ENCODE assay signal across 15 cellular contexts in the genomic region with DNA sequence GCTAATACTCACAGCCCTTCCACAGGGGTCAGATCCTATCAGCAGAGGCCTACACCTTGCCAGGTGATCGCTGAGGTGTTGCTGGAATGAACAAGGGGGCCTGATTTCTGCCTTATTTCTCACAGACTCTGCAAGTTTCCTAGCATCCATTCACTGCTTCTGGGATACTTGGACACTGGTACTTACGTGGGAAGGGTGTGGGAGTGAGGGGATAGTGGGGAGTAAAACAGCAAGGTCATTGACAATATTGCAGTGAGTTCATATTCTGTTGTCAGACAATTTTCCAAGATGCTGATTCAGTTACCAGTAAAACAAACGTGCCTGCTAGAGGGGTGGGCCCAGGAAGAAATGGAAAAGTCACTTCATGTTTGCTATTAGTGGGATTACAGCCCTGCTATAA.
DNase-seq lines count a peak whose midpoint lies in the region; ATAC-seq and TF ChIP-seq lines count a peak whose summit lies in the region.
"Had no signal": no experiment of that assay in that cellular context is flagged by ENCODE, and none has a peak within 500 bp of the region (broad histone marks: within the 10 kb centered on the region; RNA-seq: fewer than 3 reads in every experiment).

No MANE protein-coding gene starts in this region.

- peaks cover 3% of the 10 kb centered on the region for H3K4me1 ChIP-seq in hepatocyte (ENCODE audit: insufficient read depth)
- H3K4me1 ChIP-seq: HAP-1 had no signal

- TF ChIP-seq CTCF in hepatocyte (IDR thresholded peaks at IDR 0.05; ENCODE audit: poor library complexity) (no peak), nephron (IDR thresholded peaks at IDR 0.05; ENCODE audit: unreplicated experiment in 3 of 3) (no peak), type B pancreatic cell (conservative IDR thresholded peaks at IDR 0.05) (no peak), mesothelial cell of epicardium (IDR thresholded peaks at IDR 0.05; ENCODE audit: unreplicated experiment) (no peak)

- H3K9me2 ChIP-seq in hepatocyte (replicated peaks; ENCODE audit: insufficient read depth): no peaks in the 10 kb centered on the region

- H3K4me2 ChIP-seq in hepatocyte: no peak overlapping the region

- H3K4me1 Mint-ChIP-seq in nephron (peaks cover 71% of the 10 kb centered on the region), type B pancreatic cell (ENCODE audit: unreplicated experiment) (peaks cover 70% of the 10 kb centered on the region), mesothelial cell of epicardium (peaks cover 67% of the 10 kb centered on the region)

- H4K20me1 ChIP-seq in hepatocyte (ENCODE audit: insufficient read depth, poor library complexity, severe bottlenecking): no peaks in the 10 kb centered on the region

- H3K36me3 ChIP-seq in hepatocyte (replicated peaks; ENCODE audit: insufficient read depth, low read depth): no peaks in the 10 kb centered on the region
- H3K36me3 ChIP-seq: HAP-1 had no signal

- H3K9me3 ChIP-seq in hepatocyte (ENCODE audit: low read depth): no peaks in the 10 kb centered on the region
- H3K9me3 ChIP-seq: HAP-1 had no signal

- H3K27ac ChIP-seq in hepatocyte: no peak overlapping the region

- ATAC-seq in GM19467 (IDR thresholded peaks at IDR 0.05; ENCODE audit: unreplicated experiment) (no peak), GM18873 (IDR thresholded peaks at IDR 0.05; ENCODE audit: low FRiP score, unreplicated experiment) (no peak)

- H2AFZ ChIP-seq in hepatocyte: no peak overlapping the region

- H3K36me3 Mint-ChIP-seq in nephron (ENCODE audit: low read depth): no peaks in the 10 kb centered on the region
- peaks cover 3% of the 10 kb centered on the region for H3K36me3 Mint-ChIP-seq in type B pancreatic cell
- H3K36me3 Mint-ChIP-seq in mesothelial cell of epicardium: peaks cover 2% of the 10 kb centered on the region
- H3K36me3 Mint-ChIP-seq: CD4-positive, alpha-beta memory T cell had no signal

- peak; percentile 28 for DNase-seq in hepatocyte (ENCODE audit: low spot score)
- DNase-seq in type B pancreatic cell (ENCODE audit: extremely low spot score, unreplicated experiment): no peak
- no peak for DNase-seq in mesothelial cell of epicardium (ENCODE audit: low spot score in 2 of 2, unreplicated experiment in 2 of 2)
- DNase-seq: C1 segment of cervical spinal cord; Calu3; CD4-positive, alpha-beta memory T cell; COR-L47; DMS53; DMS79 treated with DMSO at 0.1 percent for 48 hours; GF-D8; GOT3 had no signal

- 70% methylated on average over 3 of the region's 3 CpGs for whole genome bisulfite sequencing in hepatocyte (ENCODE audit: low lambda C conversion rate, missing lambda C conversion rate)

- H3K27ac Mint-ChIP-seq in nephron (peak overlapping the region; percentile 55 to 90 (median 71)), type B pancreatic cell (peak overlapping the region; percentile 52), mesothelial cell of epicardium (no peak overlapping the region)
- H3K27ac Mint-ChIP-seq: CD4-positive, alpha-beta memory T cell had no signal

- no peak overlapping the region for H3K4me3 ChIP-seq in hepatocyte
- H3K4me3 ChIP-seq: HAP-1 had no signal

- H3K4me3 Mint-ChIP-seq in nephron (no peak overlapping the region), type B pancreatic cell (no peak overlapping the region), mesothelial cell of epicardium (no peak overlapping the region)
- H3K4me3 Mint-ChIP-seq: CD4-positive, alpha-beta memory T cell had no signal

- no peaks in the 10 kb centered on the region for H3K27me3 ChIP-seq in hepatocyte

- H3K9me3 Mint-ChIP-seq in nephron: no peaks in the 10 kb centered on the region
- no peaks in the 10 kb centered on the region for H3K9me3 Mint-ChIP-seq in type B pancreatic cell
- no peaks in the 10 kb centered on the region for H3K9me3 Mint-ChIP-seq in mesothelial cell of epicardium

- no peaks in the 10 kb centered on the region for H3K79me2 ChIP-seq in hepatocyte

- peaks cover 4% of the 10 kb centered on the region for H3K27me3 Mint-ChIP-seq in nephron (ENCODE audit: low read depth)
- H3K27me3 Mint-ChIP-seq in type B pancreatic cell: peaks cover 3% of the 10 kb centered on the region
- no peaks in the 10 kb centered on the region for H3K27me3 Mint-ChIP-seq in mesothelial cell of epicardium (ENCODE audit: low read depth)
